In genomic region chr14:49461529-49462401, GRCh38 we compare ENCODE assay signal across 8 cellular contexts.
DNase-seq lines count a peak whose midpoint lies in the region; ATAC-seq and TF ChIP-seq lines count a peak whose summit lies in the region.

No MANE protein-coding gene starts in this region.

- WGBS in thyroid gland, 2 donors, result 11 to 19% methylated on average over 2 of the region's 2 CpGs

- no peaks in the 10 kb centered on the region for H3K36me3 Mint-ChIP-seq in CD4-positive, CD25-positive, alpha-beta regulatory T cell
- H3K36me3 Mint-ChIP-seq in effector memory CD8-positive, alpha-beta T cell (ENCODE audit: insufficient read depth), result no peaks in the 10 kb centered on the region
- no peaks in the 10 kb centered on the region for H3K36me3 Mint-ChIP-seq in naive thymus-derived CD8-positive, alpha-beta T cell

- no peak overlapping the region for H3K27ac ChIP-seq in CD4-positive, CD25-positive, alpha-beta regulatory T cell (ENCODE audit: insufficient read depth, low read length, poor library complexity, severe bottlenecking)
- no peak overlapping the region for H3K27ac ChIP-seq in thyroid gland

- DNase-seq in CD4-positive, CD25-positive, alpha-beta regulatory T cell, result peak; percentile 42 to 83 (median 68)
- peak; percentile 50 for DNase-seq in NCI-H2196 (lab: John Stamatoyannopoulos, UW; ENCODE audit: unreplicated experiment)
- peak; percentile 2 to 33 (median 12) for DNase-seq in activated CD4-positive, CD25-positive, alpha-beta regulatory T cell (lab: John Stamatoyannopoulos, UW)
- peak; percentile 59 to 64 (median 61) for DNase-seq in effector memory CD8-positive, alpha-beta T cell
- DNase-seq in naive thymus-derived CD8-positive, alpha-beta T cell, result peak; percentile 18 to 84 (median 56)
- DNase-seq in thyroid gland, result peak; percentile 15 to 28

- H3K4me3 ChIP-seq in CD4-positive, CD25-positive, alpha-beta regulatory T cell (ENCODE audit: low read depth, low read length), result no peak overlapping the region
- H3K4me3 ChIP-seq in thyroid gland (replicated peaks in 1 of 3), result no peak overlapping the region

- no peak overlapping the region for H3K4me3 Mint-ChIP-seq in CD4-positive, CD25-positive, alpha-beta regulatory T cell
- H3K4me3 Mint-ChIP-seq in effector memory CD8-positive, alpha-beta T cell, result no peak overlapping the region
- H3K4me3 Mint-ChIP-seq in naive thymus-derived CD8-positive, alpha-beta T cell, result no peak overlapping the region

- H3K4me1 Mint-ChIP-seq in CD4-positive, CD25-positive, alpha-beta regulatory T cell, result no peaks in the 10 kb centered on the region
- H3K4me1 Mint-ChIP-seq in effector memory CD8-positive, alpha-beta T cell (ENCODE audit: low read depth in 2 of 2), result no peaks in the 10 kb centered on the region
- H3K4me1 Mint-ChIP-seq in naive thymus-derived CD8-positive, alpha-beta T cell, result no peaks in the 10 kb centered on the region

- H3K36me3 ChIP-seq in CD4-positive, CD25-positive, alpha-beta regulatory T cell (ENCODE audit: control insufficient read depth, insufficient read depth, low read length), result no peaks in the 10 kb centered on the region
- H3K36me3 ChIP-seq in thyroid gland, result no peaks in the 10 kb centered on the region

- no peaks in the 10 kb centered on the region for H3K4me1 ChIP-seq in CD4-positive, CD25-positive, alpha-beta regulatory T cell (ENCODE audit: control insufficient read depth, insufficient read depth, low read length, poor library complexity, severe bottlenecking)
- H3K4me1 ChIP-seq in thyroid gland, result no peaks in the 10 kb centered on the region

- peak in 4 of 6 experiments; percentile 14 to 54 (median 44) for TF ChIP-seq CTCF in thyroid gland (IDR thresholded peaks at IDR 0.05)

- peaks cover 4% of the 10 kb centered on the region for H3K27me3 ChIP-seq in CD4-positive, CD25-positive, alpha-beta regulatory T cell (ENCODE audit: control insufficient read depth, insufficient read depth, low read length)
- H3K27me3 ChIP-seq in thyroid gland, result no peaks in the 10 kb centered on the region

- POLR2A ChIA-PET in naive thymus-derived CD8-positive, alpha-beta T cell (lab: Charles Lee), result interaction anchor here (1.0 to 1.5 kb wide), 3 partner anchors 125 to 306 kb away, joined by 4 read pairs; partner anchors contain the start of genes KLHDC2, MGAT2, RPL36AL and RPS29

- no peak overlapping the region for H3K27ac Mint-ChIP-seq in CD4-positive, CD25-positive, alpha-beta regulatory T cell
- no peak overlapping the region for H3K27ac Mint-ChIP-seq in effector memory CD8-positive, alpha-beta T cell
- no peak overlapping the region for H3K27ac Mint-ChIP-seq in naive thymus-derived CD8-positive, alpha-beta T cell

- peak; percentile 87 to 90 for ATAC-seq in CD4-positive, CD25-positive, alpha-beta regulatory T cell (ENCODE audit: low read depth in 2 of 2)
- ATAC-seq in GM18870 (IDR thresholded peaks at IDR 0.05; ENCODE audit: unreplicated experiment), result peak; percentile 90
- peak; percentile 77 for ATAC-seq in HG03066 (IDR thresholded peaks at IDR 0.05; ENCODE audit: low read depth, unreplicated experiment)
- peak; percentile 88 for ATAC-seq in effector memory CD8-positive, alpha-beta T cell (replicated peaks)
- ATAC-seq in naive thymus-derived CD8-positive, alpha-beta T cell, result peak; percentile 88 to 95

- intact Hi-C loops in thyroid gland (cut with DNase I), result no loop called here

- H3K27me3 Mint-ChIP-seq in CD4-positive, CD25-positive, alpha-beta regulatory T cell, result peaks cover 28% of the 10 kb centered on the region
- peaks cover 12 to 38% of the 10 kb centered on the region in 2 donors for H3K27me3 Mint-ChIP-seq in effector memory CD8-positive, alpha-beta T cell
- peaks cover 0 to 6% (median 5%) of the 10 kb centered on the region in 5 donors for H3K27me3 Mint-ChIP-seq in naive thymus-derived CD8-positive, alpha-beta T cell

- H3K9me3 Mint-ChIP-seq in CD4-positive, CD25-positive, alpha-beta regulatory T cell, result peaks cover 0 to 2% (median 0%) of the 10 kb centered on the region in 7 donors
- no peaks in the 10 kb centered on the region for H3K9me3 Mint-ChIP-seq in effector memory CD8-positive, alpha-beta T cell
- H3K9me3 Mint-ChIP-seq in naive thymus-derived CD8-positive, alpha-beta T cell, result no peaks in the 10 kb centered on the region

- no peak for TF ChIP-seq POLR2A in thyroid gland (IDR thresholded peaks at IDR 0.05)

- H3K9me3 ChIP-seq in CD4-positive, CD25-positive, alpha-beta regulatory T cell (ENCODE audit: control insufficient read depth in 2 of 2, low read length in 2 of 2), result no peaks in the 10 kb centered on the region
- H3K9me3 ChIP-seq in thyroid gland, result no peaks in the 10 kb centered on the region

Comparison
In these comparisons a context has a peak if more than half of its experiments do, and no peak if none do; other contexts are left out.
1. DNase-seq: peak in every context shown above with its lines; median percentile 68 in CD4-positive, CD25-positive, alpha-beta regulatory T cell; 61 in effector memory CD8-positive, alpha-beta T cell; 56 in naive thymus-derived CD8-positive, alpha-beta T cell; 50 in NCI-H2196; 22 in thyroid gland; 12 in activated CD4-positive, CD25-positive, alpha-beta regulatory T cell.